ENCODE assay signal across 14 cellular contexts in the genomic region with DNA sequence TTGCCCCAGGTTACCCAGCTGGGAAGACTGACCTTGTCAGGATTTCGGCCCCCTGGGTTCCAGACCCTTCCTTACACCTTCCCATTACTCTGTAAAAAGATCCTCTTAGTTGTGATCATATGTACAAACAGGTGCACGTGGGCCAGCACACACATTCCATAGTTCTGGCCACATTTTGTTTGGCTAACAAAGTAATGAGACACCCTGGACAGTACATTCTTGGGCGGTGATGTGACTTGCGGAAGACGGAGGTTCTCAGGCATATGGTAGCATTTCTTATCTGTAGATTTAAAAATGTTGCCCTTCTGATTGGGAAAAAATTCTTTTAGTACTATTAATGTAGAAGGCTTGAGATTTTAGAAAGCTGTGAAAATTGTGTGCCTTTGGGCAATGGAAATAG.
DNase-seq lines count a peak whose midpoint lies in the region; ATAC-seq, FAIRE-seq and TF ChIP-seq lines count a peak whose summit lies in the region.
"Had no signal": no experiment of that assay in that cellular context is flagged by ENCODE, and none has a peak within 500 bp of the region (broad histone marks: within the 10 kb centered on the region; RNA-seq: fewer than 3 reads in every experiment).

No MANE protein-coding gene starts in this region.

- no peaks in the 10 kb centered on the region for H3K27me3 ChIP-seq in kidney epithelial cell (ENCODE audit: control insufficient read depth, insufficient read depth, low read length)

- H3K36me3 ChIP-seq in kidney epithelial cell (ENCODE audit: control insufficient read depth, insufficient read depth, low read length): no peaks in the 10 kb centered on the region
- H3K36me3 ChIP-seq: HAP-1 had no signal

- FAIRE-seq in GM19239 (lab: Jason Lieb, UNC): no peak

- DNase-seq in ACHN (peak; percentile 83), HS-27A (ENCODE audit: low read depth) (peak; percentile 92), amniotic stem cell (lab: John Stamatoyannopoulos, UW) (peak; percentile 59), kidney epithelial cell (ENCODE audit: low read depth) (peak; percentile 80), NCI-H2227 treated with DMSO at 0.1 percent for 48 hours (lab: John Stamatoyannopoulos, UW) (no peak), GM19239 (ENCODE audit: insufficient read length, low spot score) (no peak)
- DNase-seq in central memory CD4-positive, alpha-beta T cell: no peak
- DNase-seq: activated CD8-positive, alpha-beta memory T cell treated with anti-CD3 and anti-CD28 coated beads, Interleukin-2, amount 10 ng/mL, durations not matched to agents 7 days and 5 days; activated naive CD8-positive, alpha-beta T cell treated with anti-CD3 and anti-CD28 coated beads, Interleukin-2, amount 10 ng/mL, durations not matched to agents 7 days and 5 days; effector memory CD8-positive, alpha-beta T cell; islet precursor cell; stimulated activated naive CD8-positive, alpha-beta T cell treated with anti-CD3 and anti-CD28 coated beads, Interleukin-15, Interleukin-2, amounts not matched to agents 100 U/mL and 50 U/mL, for 24 hours had no signal

- no peak for ATAC-seq in HG02973 (IDR thresholded peaks at IDR 0.05; ENCODE audit: unreplicated experiment)
- ATAC-seq: activated CD8-positive, alpha-beta memory T cell treated with anti-CD3 and anti-CD28 coated beads, Interleukin-2, amount 10 ng/mL, durations not matched to agents 7 days and 5 days; effector memory CD8-positive, alpha-beta T cell; stimulated activated naive CD8-positive, alpha-beta T cell treated with anti-CD3 and anti-CD28 coated beads, Interleukin-15, Interleukin-2, amounts not matched to agents 100 U/mL and 50 U/mL, for 24 hours had no signal

- in situ Hi-C loops in ACHN (cut with HindIII; ENCODE audit: low pct_ligation_motif_present, low pct_unique_long_range_greater_than_20kb, low sequenced_read_pairs): no loop called here

- no peak for TF ChIP-seq CTCF in kidney epithelial cell (IDR thresholded peaks at IDR 0.05; ENCODE audit: insufficient read depth, low read length, poor library complexity, severe bottlenecking)

- no peak overlapping the region for H3K4me3 ChIP-seq in kidney epithelial cell (ENCODE audit: low read depth, low read length)
- H3K4me3 ChIP-seq: HAP-1 had no signal

Comparison
In these comparisons a context has a peak if more than half of its experiments do, and no peak if none do; other contexts are left out.
1. DNase-seq: peak in ACHN (single experiment), HS-27A (single experiment), amniotic stem cell (single experiment) and kidney epithelial cell (single experiment); none in central memory CD4-positive, alpha-beta T cell (single experiment), NCI-H2227 treated with DMSO at 0.1 percent for 48 hours (single experiment) and GM19239 (single experiment).